In genomic region chr1:206518206-206518605, GRCh38 we compare ENCODE assay signal across 17 cellular contexts.
"Had no signal": no experiment of that assay in that cellular context is flagged by ENCODE, and none has a peak within 500 bp of the region (broad histone marks: within the 10 kb centered on the region; RNA-seq: fewer than 3 reads in every experiment).

No MANE protein-coding gene starts in this region.

- ATAC-seq: heart left ventricle, left colon, mucosa of descending colon, natural killer cell, sciatic nerve had no signal

- H3K9me3 Mint-ChIP-seq: natural killer cell, neural crest cell had no signal

- H3K4me1 ChIP-seq: prostate gland had no signal

- H3K4me3 ChIP-seq: coronary artery, dorsolateral prefrontal cortex, mucosa of descending colon, ovary, prostate gland had no signal

- H3K27ac ChIP-seq: coronary artery, dorsolateral prefrontal cortex, heart left ventricle, ovary, prostate gland had no signal

- H3K4me3 Mint-ChIP-seq: natural killer cell, neural crest cell had no signal

- H3K27ac Mint-ChIP-seq: natural killer cell had no signal

- DNase-seq: dorsolateral prefrontal cortex; effector CD8-positive, alpha-beta T cell; foreskin melanocyte; hippocampal formation; left colon; natural killer cell; nucleus accumbens; ovary; stimulated activated CD4-positive, alpha-beta T cell treated with anti-CD3 and anti-CD28 coated beads, Interleukin-2, amount 100 ng/mL, for 24 hours; stimulated activated naive CD4-positive, alpha-beta T cell treated with Interleukin-2 at 50 U/mL for 16 hours; trophoblast cell had no signal

- H3K4me1 Mint-ChIP-seq: natural killer cell had no signal

- H3K27me3 ChIP-seq: dorsolateral prefrontal cortex, heart left ventricle, ovary had no signal

- H3K36me3 Mint-ChIP-seq: natural killer cell had no signal

- H3K9me3 ChIP-seq: heart left ventricle, mucosa of descending colon, ovary, prostate gland had no signal

- H3K36me3 ChIP-seq: heart left ventricle, ovary, prostate gland had no signal
